20 cellular contexts compared by ENCODE assay signal in the genomic region with DNA sequence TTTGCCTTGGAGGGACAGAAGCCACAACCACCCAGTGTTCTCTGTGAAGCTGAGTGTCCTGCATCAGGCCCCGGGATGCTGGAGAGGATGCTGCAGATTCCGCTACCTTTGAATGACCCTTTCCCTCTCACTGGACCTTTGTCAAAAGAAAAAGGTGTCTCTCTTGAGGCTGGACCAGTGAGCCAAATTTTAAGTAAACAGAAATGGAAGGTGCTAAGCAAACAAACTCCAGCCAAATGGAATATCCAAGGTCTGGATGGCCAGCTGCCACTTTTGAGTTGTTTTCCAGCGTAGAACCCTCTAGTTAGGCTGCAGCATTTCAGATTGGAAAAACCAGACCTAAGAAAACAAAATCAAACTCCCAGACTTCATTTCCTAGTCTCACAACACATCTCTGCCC.
"Had no signal": no experiment of that assay in that cellular context is flagged by ENCODE, and none has a peak within 500 bp of the region (broad histone marks: within the 10 kb centered on the region; RNA-seq: fewer than 3 reads in every experiment).

No MANE protein-coding gene starts in this region.

- H3K27ac Mint-ChIP-seq: activated CD8-positive, alpha-beta T cell treated with anti-CD3 and anti-CD28 coated beads for 36 hours; activated naive CD4-positive, alpha-beta T cell treated with anti-CD3 and anti-CD28 coated beads, Interleukin-2, amount 50 U/mL, for 72 hours; effector memory CD8-positive, alpha-beta T cell; stimulated activated naive CD8-positive, alpha-beta T cell treated with anti-CD3 and anti-CD28 coated beads, Interleukin-15, Interleukin-2, amounts not matched to agents 100 ng/mL and 50 ng/mL, for 24 hours; T-helper 17 cell; WTC11 had no signal

- H3K4me3 Mint-ChIP-seq: activated CD8-positive, alpha-beta T cell treated with anti-CD3 and anti-CD28 coated beads for 36 hours; activated T-cell treated with anti-CD3 and anti-CD28 coated beads, Interleukin-2, amount 50 U/mL, for 4 hours; central memory CD8-positive, alpha-beta T cell; effector memory CD8-positive, alpha-beta T cell; naive B cell; stimulated activated naive CD8-positive, alpha-beta T cell treated with anti-CD3 and anti-CD28 coated beads, Interleukin-15, Interleukin-2, amounts not matched to agents 100 ng/mL and 50 ng/mL, for 24 hours; T-helper 17 cell; WTC11 had no signal

- H3K9me3 Mint-ChIP-seq: activated CD8-positive, alpha-beta T cell treated with anti-CD3 and anti-CD28 coated beads for 36 hours; activated naive CD4-positive, alpha-beta T cell treated with anti-CD3 and anti-CD28 coated beads, Interleukin-2, amount 50 U/mL, for 72 hours; activated T-cell treated with anti-CD3 and anti-CD28 coated beads, Interleukin-2, amount 50 U/mL, for 4 hours; central memory CD8-positive, alpha-beta T cell; effector memory CD8-positive, alpha-beta T cell; naive B cell; stimulated activated naive CD8-positive, alpha-beta T cell treated with anti-CD3 and anti-CD28 coated beads, Interleukin-15, Interleukin-2, amounts not matched to agents 100 ng/mL and 50 ng/mL, for 24 hours; WTC11 had no signal

- H3K36me3 Mint-ChIP-seq: activated naive CD4-positive, alpha-beta T cell treated with anti-CD3 and anti-CD28 coated beads, Interleukin-2, amount 50 U/mL, for 72 hours; naive B cell; WTC11 had no signal

- H3K27me3 ChIP-seq: body of pancreas, testis, upper lobe of right lung had no signal

- H3K4me3 ChIP-seq: body of pancreas, skin epidermis, testis, upper lobe of right lung had no signal

- H3K27ac ChIP-seq: body of pancreas, testis, upper lobe of right lung had no signal

- H3K4me1 Mint-ChIP-seq: central memory CD8-positive, alpha-beta T cell; T-helper 17 cell had no signal

- ATAC-seq: activated CD8-positive, alpha-beta T cell treated with anti-CD3 and anti-CD28 coated beads for 36 hours; activated naive CD4-positive, alpha-beta T cell treated with anti-CD3 and anti-CD28 coated beads, Interleukin-2, amount 50 U/mL, for 72 hours; activated T-cell treated with anti-CD3 and anti-CD28 coated beads, Interleukin-2, amount 50 U/mL, for 4 hours; body of pancreas; effector memory CD8-positive, alpha-beta T cell; T-helper 17 cell; upper lobe of right lung; WTC11 had no signal

- H3K4me1 ChIP-seq: body of pancreas, testis, upper lobe of right lung had no signal

- H3K9me3 ChIP-seq: body of pancreas, testis, upper lobe of right lung had no signal

- H3K36me3 ChIP-seq: upper lobe of right lung had no signal

- DNase-seq: activated CD4-positive, alpha-beta T cell treated with anti-CD3 and anti-CD28 coated beads for 4 hours; activated CD8-positive, alpha-beta T cell treated with anti-CD3 and anti-CD28 coated beads for 36 hours; activated gamma-delta T cell; activated T-cell treated with anti-CD3 and anti-CD28 coated beads, Interleukin-2, amount 50 U/mL, for 4 hours; amniotic stem cell; body of pancreas; effector memory CD8-positive, alpha-beta T cell; foreskin melanocyte; midbrain; naive B cell; stimulated activated CD4-positive, alpha-beta T cell treated with anti-CD3 and anti-CD28 coated beads, Interleukin-4, amount 100 ng/mL, for 4 hours; stimulated activated CD8-positive, alpha-beta memory T cell treated with anti-CD3 and anti-CD28 coated beads, Interleukin-4, amount 100 ng/mL, for 48 hours; T-helper 17 cell; testis; upper lobe of right lung had no signal
